In genomic region chr17:40111221-40112128, GRCh38 we compare ENCODE assay signal across 8 cellular contexts. TPM values are rescaled to one million over a fixed set of nuclear protein-coding genes. Genes with fewer than 3 reads are reported as not detected.
DNase-seq lines count a peak whose midpoint lies in the region; ATAC-seq and TF ChIP-seq lines count a peak whose summit lies in the region.

No MANE protein-coding gene starts in this region.

- H3K9me3 Mint-ChIP-seq in activated CD4-positive, alpha-beta T cell treated with anti-CD3 and anti-CD28 coated beads, Interleukin-2, amount 10 ng/mL, durations not matched to agents 7 days and 5 days = no peaks in the 10 kb centered on the region

- H3K36me3 Mint-ChIP-seq in activated CD4-positive, alpha-beta T cell treated with anti-CD3 and anti-CD28 coated beads, Interleukin-2, amount 10 ng/mL, durations not matched to agents 7 days and 5 days (ENCODE audit: low read depth) = no peaks in the 10 kb centered on the region

- H3K27me3 ChIP-seq in HL-60 (ENCODE audit: insufficient read depth, poor library complexity, severe bottlenecking) (no peaks in the 10 kb centered on the region), duodenal mucosa (ENCODE audit: control insufficient read depth in 1 of 2, insufficient read depth in 2 of 2, low read length in 2 of 2) (no peaks in the 10 kb centered on the region), right lobe of liver (no peaks in the 10 kb centered on the region)

- peak; percentile 33 for TF ChIP-seq POLR2A in right lobe of liver (IDR thresholded peaks at IDR 0.05)

- peak; percentile 70 for TF ChIP-seq CTCF in GM12865 (IDR thresholded peaks at IDR 0.05; ENCODE audit: insufficient read depth, low read depth, low read length, missing control alignments)
- TF ChIP-seq CTCF in HL-60 (IDR thresholded peaks at IDR 0.05; ENCODE audit: insufficient read depth, low read length) = peak; percentile 86
- TF ChIP-seq CTCF in right lobe of liver (IDR thresholded peaks at IDR 0.05) = peak; percentile 88 to 94 (median 91)

- H3K36me3 ChIP-seq in duodenal mucosa (ENCODE audit: control insufficient read depth in 1 of 2, insufficient read depth in 2 of 2, low read length in 2 of 2) = no peaks in the 10 kb centered on the region
- H3K36me3 ChIP-seq in right lobe of liver = no peaks in the 10 kb centered on the region

- H3K9ac ChIP-seq in duodenal mucosa (ENCODE audit: low read depth in 1 of 2, low read length in 2 of 2) = peak overlapping the region; percentile 65 to 70

- peak; percentile 65 to 82 (median 70) for ATAC-seq in right lobe of liver
- ATAC-seq in HG03460 (IDR thresholded peaks at IDR 0.05; ENCODE audit: unreplicated experiment) = no peak

- intact Hi-C loops in right lobe of liver (cut with DNase I) = loop anchor here in 1 of 2 donors (10.0 kb wide), 1 partner anchor 53 kb away; no protein-coding TSS in a partner anchor

- peak overlapping the region; percentile 79 for H3K27ac Mint-ChIP-seq in activated CD4-positive, alpha-beta T cell treated with anti-CD3 and anti-CD28 coated beads, Interleukin-2, amount 10 ng/mL, durations not matched to agents 7 days and 5 days

- 0% methylated on average over 10 of the region's 12 CpGs for WGBS in right lobe of liver (ENCODE audit: insufficient coverage, low coverage, low lambda C conversion rate, missing lambda C conversion rate)

- POLR2A ChIA-PET in activated CD4-positive, alpha-beta T cell treated with anti-CD3 and anti-CD28 coated beads, Interleukin-2, amount 10 ng/mL, durations not matched to agents 7 days and 5 days (lab: Charles Lee) = no interaction called here

- CTCF ChIA-PET in activated CD4-positive, alpha-beta T cell treated with anti-CD3 and anti-CD28 coated beads, Interleukin-2, amount 10 ng/mL, durations not matched to agents 7 days and 5 days (lab: Charles Lee) = interaction anchor here (0.5 to 7.0 kb wide), 14 partner anchors 9 to 573 kb away, joined by 3 to 97 read pairs (median 6); partner anchors contain the start of genes MSL1 and NR1D1

- peak overlapping the region; percentile 34 for H3K4me3 Mint-ChIP-seq in activated CD4-positive, alpha-beta T cell treated with anti-CD3 and anti-CD28 coated beads, Interleukin-2, amount 10 ng/mL, durations not matched to agents 7 days and 5 days

- H3K4me3 ChIP-seq in GM12865 (ENCODE audit: low read depth, low read length) (no peak overlapping the region), HL-60 (replicated peaks; ENCODE audit: insufficient read depth, low read length) (no peak overlapping the region), duodenal mucosa (ENCODE audit: low read depth in 1 of 2, low read length in 2 of 2) (peak overlapping the region; percentile 37 to 44), right lobe of liver (peak overlapping the region in 1 of 3 donors; percentile 19)

- H3K27ac ChIP-seq in HL-60 (replicated peaks) (peak overlapping the region; percentile 38), duodenal mucosa (ENCODE audit: low read depth, low read length) (peak overlapping the region; percentile 82), right lobe of liver (peak overlapping the region; percentile 90 to 91 (median 90))

- H3K4me1 ChIP-seq in duodenal mucosa (ENCODE audit: control insufficient read depth in 1 of 2, insufficient read depth in 2 of 2, low read length in 2 of 2) (peaks cover 70 to 73% of the 10 kb centered on the region in 2 donors), right lobe of liver (peaks cover 2 to 76% (median 43%) of the 10 kb centered on the region in 4 donors)

- DNase-seq in GM12865 (ENCODE audit: low read depth) = peak; percentile 88
- DNase-seq in HL-60 (ENCODE audit: low read depth in 1 of 2, low spot score in 1 of 2) = peak in 1 of 2 experiments; percentile 89
- peak; percentile 77 for DNase-seq in NCI-H526 treated with DMSO at 0.1 percent for 48 hours (lab: John Stamatoyannopoulos, UW)
- peak; percentile 74 for DNase-seq in activated CD4-positive, alpha-beta T cell treated with anti-CD3 and anti-CD28 coated beads, Interleukin-2, amount 10 ng/mL, durations not matched to agents 7 days and 5 days
- peak; percentile 88 to 92 (median 92) for DNase-seq in right lobe of liver
- peak; percentile 48 for DNase-seq in stimulated activated CD8-positive, alpha-beta memory T cell treated with anti-CD3 and anti-CD28 coated beads, Interleukin-12 subunit alpha, Interleukin-12 subunit beta, amount 100 ng/mL, for 1 hour (ENCODE audit: low read depth)

- H3K27me3 Mint-ChIP-seq in activated CD4-positive, alpha-beta T cell treated with anti-CD3 and anti-CD28 coated beads, Interleukin-2, amount 10 ng/mL, durations not matched to agents 7 days and 5 days = peaks cover 3% of the 10 kb centered on the region

- H3K9me3 ChIP-seq in duodenal mucosa (ENCODE audit: control insufficient read depth in 1 of 2, low read length in 2 of 2) = no peaks in the 10 kb centered on the region
- no peaks in the 10 kb centered on the region for H3K9me3 ChIP-seq in right lobe of liver

- H3K4me1 Mint-ChIP-seq in activated CD4-positive, alpha-beta T cell treated with anti-CD3 and anti-CD28 coated beads, Interleukin-2, amount 10 ng/mL, durations not matched to agents 7 days and 5 days = peaks cover 71% of the 10 kb centered on the region

RNA-seq across cellular contexts. Expression of gene MSL1, which starts 10.3 kb away (rescaled TPM):
- total RNA-seq in activated CD4-positive, alpha-beta T cell treated with anti-CD3 and anti-CD28 coated beads, Interleukin-2, amount 10 ng/mL, durations not matched to agents 7 days and 5 days = 10 to 100 TPM; 95.4 to 97.1 TPM
- 10 to 100 TPM; 31.1 to 43.8 (median 36.0) TPM for total RNA-seq in right lobe of liver

RNA-seq across cellular contexts. Expression of gene NR1D1, which starts 11.1 kb away (rescaled TPM):
- 1 to 10 TPM; 5.5 to 5.8 TPM for total RNA-seq in activated CD4-positive, alpha-beta T cell treated with anti-CD3 and anti-CD28 coated beads, Interleukin-2, amount 10 ng/mL, durations not matched to agents 7 days and 5 days
- 10 to 100 TPM in 4 of 6 experiments, 1 to 10 TPM in 2; 6.9 to 29.8 (median 16.0) TPM for total RNA-seq in right lobe of liver

RNA-seq across cellular contexts. Expression of gene CASC3, which starts 28.9 kb away (rescaled TPM):
- total RNA-seq in activated CD4-positive, alpha-beta T cell treated with anti-CD3 and anti-CD28 coated beads, Interleukin-2, amount 10 ng/mL, durations not matched to agents 7 days and 5 days = 10 to 100 TPM; 84.8 to 89.2 TPM
- 10 to 100 TPM; 19.6 to 31.5 (median 25.9) TPM for total RNA-seq in right lobe of liver

RNA-seq across cellular contexts. Expression of gene THRA, which starts 48.7 kb away (rescaled TPM):
- 1 to 10 TPM; 8.6 to 9.1 TPM for total RNA-seq in activated CD4-positive, alpha-beta T cell treated with anti-CD3 and anti-CD28 coated beads, Interleukin-2, amount 10 ng/mL, durations not matched to agents 7 days and 5 days
- total RNA-seq in right lobe of liver = 1 to 10 TPM; 3.7 to 9.4 (median 7.7) TPM

RNA-seq across cellular contexts. Expression of gene MED24, which starts 57.3 kb away (rescaled TPM):
- total RNA-seq in activated CD4-positive, alpha-beta T cell treated with anti-CD3 and anti-CD28 coated beads, Interleukin-2, amount 10 ng/mL, durations not matched to agents 7 days and 5 days = 100 to 1,000 TPM in 1 of 2 experiments, 10 to 100 TPM in 1; 92.1 to 102 TPM
- 10 to 100 TPM; 29.0 to 38.2 (median 35.9) TPM for total RNA-seq in right lobe of liver

Comparison
In these comparisons a context has a peak if more than half of its experiments do, and no peak if none do; other contexts are left out.
1. H3K4me3 ChIP-seq: peak in duodenal mucosa (2 of 2); none in GM12865 (single experiment) and HL-60 (single experiment).
2. H3K27ac ChIP-seq: peak in every context shown above with its lines; median percentile 90 in right lobe of liver; 82 in duodenal mucosa; 38 in HL-60.
3. Peak in every context shown above with its lines, with median percentiles within 50 percentile points of each other: CTCF ChIP-seq.